15 cellular contexts compared by ENCODE assay signal in the genomic region with DNA sequence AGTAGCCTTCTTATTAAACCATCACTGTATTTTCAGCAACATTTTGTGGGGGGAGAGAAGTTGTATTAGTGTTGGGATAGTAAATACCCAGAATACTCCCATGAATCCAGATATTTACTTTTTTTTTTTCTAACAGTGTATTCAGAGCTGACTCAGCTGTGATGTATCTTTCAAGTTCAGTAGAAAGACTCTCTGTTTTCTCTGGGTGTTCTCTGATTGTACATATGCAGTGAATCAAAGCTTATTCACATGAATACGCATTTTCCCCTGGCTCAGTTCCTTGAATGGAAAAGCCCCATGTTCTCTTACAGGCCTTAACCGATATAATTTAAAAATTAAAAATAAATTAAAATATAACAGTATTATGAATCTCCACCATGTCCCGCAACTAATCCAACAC. TPM values are rescaled to one million over a fixed set of nuclear protein-coding genes. Genes with fewer than 3 reads are reported as not detected.
A peak's percentile ranks its signal among the peaks of the same experiment; 100 is the strongest.
DNase-seq lines count a peak whose midpoint lies in the region; ATAC-seq and TF ChIP-seq lines count a peak whose summit lies in the region.
"Had no signal": no experiment of that assay in that cellular context is flagged by ENCODE, and none has a peak within 500 bp of the region (broad histone marks: within the 10 kb centered on the region; RNA-seq: fewer than 3 reads in every experiment).

No MANE protein-coding gene starts in this region.

- H2AFZ ChIP-seq in mammary epithelial cell (ENCODE audit: low read depth, low read length) (no peak overlapping the region), smooth muscle cell (ENCODE audit: low read depth) (no peak overlapping the region)

- H3K36me3 ChIP-seq in mammary epithelial cell (ENCODE audit: insufficient read depth, low read length) (peaks cover 4% of the 10 kb centered on the region), adipocyte (ENCODE audit: control insufficient read depth, insufficient read depth, low read length, severe bottlenecking) (no peaks in the 10 kb centered on the region), iPS-18a (ENCODE audit: control insufficient read depth, low read depth, low read length) (no peaks in the 10 kb centered on the region), smooth muscle cell (ENCODE audit: low read depth) (no peaks in the 10 kb centered on the region)
- H3K36me3 ChIP-seq: tibial nerve had no signal

- in situ Hi-C loops in mammary epithelial cell (cut with MboI; ENCODE audit: low sequenced_read_pairs in 2 of 2) = no loop called here

- H3K9me3 ChIP-seq in mammary epithelial cell (replicated peaks; ENCODE audit: insufficient read depth, low read length) = no peaks in the 10 kb centered on the region
- H3K9me3 ChIP-seq in adipocyte (ENCODE audit: control insufficient read depth, low read length) = no peaks in the 10 kb centered on the region
- H3K9me3 ChIP-seq in iPS-18a (ENCODE audit: control insufficient read depth, low read depth, low read length) = no peaks in the 10 kb centered on the region
- H3K9me3 ChIP-seq in smooth muscle cell (replicated peaks; ENCODE audit: low read depth) = no peaks in the 10 kb centered on the region
- H3K9me3 ChIP-seq: tibial nerve had no signal

- POLR2A ChIA-PET in MCF 10A (lab: Yijun Ruan, JAX) = interaction anchor here (0.5 kb wide), 1 partner anchor 602 kb away, joined by 3 read pairs; no protein-coding TSS in a partner anchor

- H4K20me1 ChIP-seq in mammary epithelial cell (ENCODE audit: insufficient read depth, low read length) = no peaks in the 10 kb centered on the region
- no peaks in the 10 kb centered on the region for H4K20me1 ChIP-seq in smooth muscle cell (ENCODE audit: low read depth)

- intact Hi-C loops in mammary epithelial cell (cut with micrococcal nuclease) (no loop called here), MCF 10A (cut with micrococcal nuclease) (no loop called here)

- no peaks in the 10 kb centered on the region for H3K36me3 Mint-ChIP-seq in MCF 10A (ENCODE audit: insufficient read depth, unreplicated experiment)

- no peak overlapping the region for H3K27ac Mint-ChIP-seq in MCF 10A (ENCODE audit: low read depth, unreplicated experiment)
- H3K27ac Mint-ChIP-seq: activated CD4-positive, alpha-beta T cell treated with anti-CD3 and anti-CD28 coated beads for 36 hours; activated T-cell treated with anti-CD3 and anti-CD28 coated beads, Interleukin-2, amount 50 U/mL, for 72 hours had no signal

- DNase-seq in mammary epithelial cell (peak; percentile 78), MCF 10A (ENCODE audit: unreplicated experiment) (no peak), adipocyte (ENCODE audit: low read depth) (peak; percentile 57), smooth muscle cell (lab: John Stamatoyannopoulos, UW; ENCODE audit: unreplicated experiment) (no peak), H4 (ENCODE audit: low spot score) (no peak), HUDEP-2 (lab: John Stamatoyannopoulos, UW; ENCODE audit: unreplicated experiment in 76 of 76) (no peak)
- DNase-seq: foreskin melanocyte, NCI-H345 had no signal

- H3K4me2 ChIP-seq in mammary epithelial cell (ENCODE audit: insufficient read depth, low read depth, low read length) = peak overlapping the region; percentile 94
- H3K4me2 ChIP-seq in smooth muscle cell = peak overlapping the region; percentile 98

- H3K4me3 ChIP-seq in mammary epithelial cell (replicated peaks in 1 of 3; ENCODE audit: insufficient read depth in 1 of 3, low read depth in 2 of 3, low read length in 3 of 3) = peak overlapping the region in 2 of 3 experiments; percentile 77 to 78
- peak overlapping the region; percentile 85 for H3K4me3 ChIP-seq in adipocyte (ENCODE audit: low read length)
- H3K4me3 ChIP-seq in iPS-18a (ENCODE audit: low read length) = peak overlapping the region; percentile 86
- H3K4me3 ChIP-seq in smooth muscle cell = peak overlapping the region; percentile 71

- dilution Hi-C loops in mammary epithelial cell (cut with HindIII; ENCODE audit: low sequenced_read_pairs) = no loop called here

- ATAC-seq in HG03571 (IDR thresholded peaks at IDR 0.05; ENCODE audit: unreplicated experiment) = no peak

- H3K79me2 ChIP-seq in mammary epithelial cell (ENCODE audit: insufficient read depth, low read length) (no peaks in the 10 kb centered on the region), smooth muscle cell (ENCODE audit: low read depth) (no peaks in the 10 kb centered on the region)

- H3F3A ChIP-seq in smooth muscle cell (ENCODE audit: low read depth) = no peaks in the 10 kb centered on the region

- H3K4me1 ChIP-seq in mammary epithelial cell (ENCODE audit: insufficient read depth, low read length) = peaks cover 6% of the 10 kb centered on the region
- H3K4me1 ChIP-seq in adipocyte (ENCODE audit: control insufficient read depth, insufficient read depth, low read length) = peaks cover 6% of the 10 kb centered on the region
- H3K4me1 ChIP-seq in iPS-18a (ENCODE audit: control insufficient read depth, low read depth, low read length) = peaks cover 2% of the 10 kb centered on the region
- H3K4me1 ChIP-seq in smooth muscle cell (ENCODE audit: low read depth) = no peaks in the 10 kb centered on the region

- TF ChIP-seq CTCF in mammary epithelial cell (conservative IDR thresholded peaks at IDR 0.05 in 1 of 2, IDR thresholded peaks at IDR 0.05 in 1 of 2; ENCODE audit: extremely low read depth in 1 of 2, insufficient read depth in 1 of 2, low read depth in 1 of 2, low read length in 2 of 2) = no peak
- no peak for TF ChIP-seq CTCF in MCF 10A (IDR thresholded peaks at IDR 0.05; ENCODE audit: unreplicated experiment)
- no peak for TF ChIP-seq CTCF in smooth muscle cell (IDR thresholded peaks at IDR 0.05; ENCODE audit: borderline replicate concordance, insufficient read depth, poor library complexity, severe bottlenecking)

- no peak overlapping the region for H3K4me3 Mint-ChIP-seq in MCF 10A (ENCODE audit: unreplicated experiment)

- 86% methylated on average over 3 of the region's 3 CpGs for WGBS in mammary epithelial cell (ENCODE audit: low coverage, missing lambda C conversion rate)
- WGBS in smooth muscle cell (ENCODE audit: low lambda C conversion rate) = 83% methylated on average over 3 of the region's 3 CpGs

- CTCF ChIA-PET in mammary epithelial cell (lab: Charles Lee; ENCODE audit: low non-redundant PET) (interaction anchor here (0.6 kb wide), 1 partner anchor 407 kb away, joined by 3 read pairs; no protein-coding TSS in a partner anchor), MCF 10A (lab: Yijun Ruan, JAX) (interaction anchor here (1.0 kb wide), 1 partner anchor 198 kb away, joined by 3 read pairs; no protein-coding TSS in a partner anchor)

- H3K9me3 Mint-ChIP-seq in MCF 10A (ENCODE audit: unreplicated experiment) = no peaks in the 10 kb centered on the region
- H3K9me3 Mint-ChIP-seq: activated T-cell treated with anti-CD3 and anti-CD28 coated beads, Interleukin-2, amount 50 U/mL, for 72 hours; central memory CD8-positive, alpha-beta T cell had no signal

- H3K27me3 ChIP-seq in mammary epithelial cell (ENCODE audit: insufficient read depth, low read length) (no peaks in the 10 kb centered on the region), adipocyte (replicated peaks; ENCODE audit: control insufficient read depth, insufficient read depth, low read length) (no peaks in the 10 kb centered on the region), iPS-18a (ENCODE audit: control insufficient read depth, insufficient read depth, low read length) (peaks cover 36% of the 10 kb centered on the region), smooth muscle cell (ENCODE audit: low read depth) (no peaks in the 10 kb centered on the region)

- H3K9ac ChIP-seq in mammary epithelial cell (ENCODE audit: insufficient read depth, low read length) (no peak overlapping the region), adipocyte (ENCODE audit: low read length) (no peak overlapping the region), iPS-18a (ENCODE audit: low read length) (no peak overlapping the region), smooth muscle cell (ENCODE audit: low read depth) (no peak overlapping the region)

- BruUV-seq in mammary epithelial cell (replicated peaks; lab: Mats Ljungman, UMichigan) (TSS peak; percentile 15), MCF 10A (replicated peaks; lab: Mats Ljungman, UMichigan) (no TSS peak)

- no peaks in the 10 kb centered on the region for H3K4me1 Mint-ChIP-seq in MCF 10A (ENCODE audit: insufficient read depth, unreplicated experiment)

- H3K27me3 Mint-ChIP-seq in MCF 10A (ENCODE audit: insufficient read depth, unreplicated experiment) = no peaks in the 10 kb centered on the region

- H3K27ac ChIP-seq in mammary epithelial cell (ENCODE audit: insufficient read depth, low read depth, low read length) (peak overlapping the region; percentile 48), iPS-18a (ENCODE audit: low read length) (no peak overlapping the region), smooth muscle cell (ENCODE audit: low read depth) (no peak overlapping the region)
- H3K27ac ChIP-seq: tibial nerve had no signal

RNA-seq across cellular contexts. Expression of a gene that starts 1.3 kb away (rescaled TPM):
- total RNA-seq in mammary epithelial cell = 100 to 1,000 TPM in 1 of 2 donors, under 1 TPM in 1; 0.33 to 608 TPM
- 313 TPM for polyA plus RNA-seq in mammary epithelial cell
- 136 TPM for polyA minus RNA-seq in mammary epithelial cell
- not detected in 2 replicates for total RNA-seq in MCF 10A (2022)
- 139 TPM in 2 replicates for total RNA-seq in smooth muscle cell
- 104 and 145 TPM in 2 replicates for polyA plus RNA-seq in smooth muscle cell
- 16.0 and 18.0 TPM in 2 replicates for total RNA-seq in H4 (2014; rRNA removed; shearing (Covaris generic))
- total RNA-seq: activated CD4-positive, alpha-beta T cell treated with anti-CD3 and anti-CD28 coated beads for 36 hours had no signal

RNA-seq across cellular contexts. Expression of a gene that starts 17.1 kb away (rescaled TPM):
- total RNA-seq in mammary epithelial cell (not detected), MCF 10A (2022) (not detected in 2 replicates), smooth muscle cell (not detected in 2 replicates)
- polyA plus RNA-seq in mammary epithelial cell (not detected), smooth muscle cell (not detected in 2 replicates)
- polyA minus RNA-seq in mammary epithelial cell = not detected
- total RNA-seq in H4 (2014; rRNA removed; shearing (Covaris generic)) = not detected in 2 replicates
- total RNA-seq: activated CD4-positive, alpha-beta T cell treated with anti-CD3 and anti-CD28 coated beads for 36 hours; activated T-cell treated with anti-CD3 and anti-CD28 coated beads, Interleukin-2, amount 50 U/mL, for 72 hours; skeletal muscle tissue; tibial nerve had no signal

RNA-seq across cellular contexts. Expression of a gene that starts 32.3 kb away (rescaled TPM):
- total RNA-seq in mammary epithelial cell (under 1 TPM; under 0.01 to 0.38 TPM), MCF 10A (2022) (3.9 and 4.6 TPM in 2 replicates), smooth muscle cell (13.4 and 18.9 TPM in 2 replicates)
- polyA plus RNA-seq in mammary epithelial cell (0.31 TPM), smooth muscle cell (22.3 and 31.2 TPM in 2 replicates)
- not detected for polyA minus RNA-seq in mammary epithelial cell
- 57.1 and 58.5 TPM in 2 replicates for total RNA-seq in H4 (2014; rRNA removed; shearing (Covaris generic))
- total RNA-seq: activated CD4-positive, alpha-beta T cell treated with anti-CD3 and anti-CD28 coated beads for 36 hours; activated T-cell treated with anti-CD3 and anti-CD28 coated beads, Interleukin-2, amount 50 U/mL, for 72 hours had no signal

Comparison
In these comparisons a context has a peak if more than half of its experiments do, and no peak if none do; other contexts are left out.
1. DNase-seq: peak in mammary epithelial cell (single experiment) and adipocyte (single experiment); none in MCF 10A (single experiment), smooth muscle cell (single experiment), H4 (single experiment) and HUDEP-2 (0 of 76).
2. Peak in every context shown above with its lines, with median percentiles within 50 percentile points of each other: H3K4me3 ChIP-seq.